In the genomic region with DNA sequence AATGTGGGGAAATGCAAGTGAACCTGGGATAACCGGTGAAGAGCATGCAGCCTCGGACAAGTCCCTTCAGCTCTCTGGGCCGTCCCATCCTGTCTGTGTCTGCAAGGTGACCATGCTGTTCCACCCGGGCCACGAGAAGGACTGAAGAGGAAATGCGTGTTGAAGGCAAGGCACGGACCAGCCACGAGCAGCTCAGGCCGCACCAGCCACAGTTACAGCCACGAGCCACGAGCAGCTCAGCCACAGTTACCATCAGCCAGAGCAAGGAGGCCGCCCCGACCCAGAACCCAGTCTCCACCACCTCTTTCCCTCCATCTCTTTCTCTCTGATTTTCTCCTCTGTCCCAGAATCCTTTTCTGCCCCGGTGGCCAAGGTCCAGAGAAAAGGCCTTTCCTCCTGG, we compare ENCODE assay signal across 18 cellular contexts. TPM values are rescaled to one million over a fixed set of nuclear protein-coding genes. Genes with fewer than 3 reads are reported as not detected.
DNase-seq lines count a peak whose midpoint lies in the region; ATAC-seq, FAIRE-seq and TF ChIP-seq lines count a peak whose summit lies in the region.
"Had no signal": no experiment of that assay in that cellular context is flagged by ENCODE, and none has a peak within 500 bp of the region (broad histone marks: within the 10 kb centered on the region; RNA-seq: fewer than 3 reads in every experiment).

No MANE protein-coding gene starts in this region.

- peaks cover 40% of the 10 kb centered on the region for H3K27me3 Mint-ChIP-seq in chondrocyte (ENCODE audit: low read depth)

- CTCF ChIA-PET in IMR-90 (lab: Yijun Ruan, JAX), result no interaction called here

- H3K27ac ChIP-seq in IMR-90 (ENCODE audit: insufficient read depth, low read length) (no peak overlapping the region), kidney (ENCODE audit: low read depth in 2 of 2, low read length in 2 of 2) (no peak overlapping the region), substantia nigra (ENCODE audit: low read depth, low read length, poor library complexity, severe bottlenecking) (no peak overlapping the region)
- H3K27ac ChIP-seq: GM23248 had no signal

- H3K4me1 ChIP-seq in IMR-90 (ENCODE audit: control insufficient read depth, insufficient read depth, low read length), result no peaks in the 10 kb centered on the region
- no peaks in the 10 kb centered on the region for H3K4me1 ChIP-seq in kidney (ENCODE audit: control insufficient read depth in 1 of 2, insufficient read depth in 1 of 2, low read depth in 1 of 2, low read length in 2 of 2)

- H3K9ac ChIP-seq in IMR-90 (ENCODE audit: low read depth, low read length), result no peak overlapping the region
- H3K9ac ChIP-seq in kidney (ENCODE audit: low read length in 2 of 2), result no peak overlapping the region
- H3K9ac ChIP-seq: GM23248 had no signal

- TF ChIP-seq POLR2A in IMR-90 (IDR thresholded peaks at IDR 0.05; ENCODE audit: low read depth, low read length), result no peak

- no peak overlapping the region for H2BK5ac ChIP-seq in IMR-90 (ENCODE audit: low read depth, low read length, poor library complexity, severe bottlenecking)

- no peak overlapping the region for H3K23ac ChIP-seq in IMR-90 (ENCODE audit: low read depth, low read length)

- H3K4ac ChIP-seq in IMR-90 (ENCODE audit: low read depth, low read length), result no peak overlapping the region

- DNase-seq in IMR-90 (no peak), chondrocyte (ENCODE audit: low spot score) (no peak), kidney (peak; percentile 59), GM19240 (ENCODE audit: insufficient read length, low spot score) (no peak), substantia nigra (lab: John Stamatoyannopoulos, UW) (no peak)
- DNase-seq: C1 segment of cervical spinal cord; Calu3; CD4-positive, alpha-beta memory T cell; COR-L47; DMS53; DND-41; GM23248; H9 had no signal

- H4K20me1 ChIP-seq in IMR-90 (ENCODE audit: insufficient read depth, low read length), result no peaks in the 10 kb centered on the region

- H2AK9ac ChIP-seq in IMR-90 (replicated peaks; ENCODE audit: low read depth, low read length, poor library complexity), result no peak overlapping the region

- H3K9me1 ChIP-seq in IMR-90 (ENCODE audit: insufficient read depth, low read length), result no peaks in the 10 kb centered on the region

- no peaks in the 10 kb centered on the region for H3K79me1 ChIP-seq in IMR-90 (ENCODE audit: low read depth in 1 of 2, low read length in 2 of 2)

- no peak overlapping the region for H3K56ac ChIP-seq in IMR-90 (ENCODE audit: extremely low read depth, insufficient read depth, low read length)

- no peaks in the 10 kb centered on the region for H3K4me1 Mint-ChIP-seq in chondrocyte (ENCODE audit: low read depth)

- H3K9me3 ChIP-seq in IMR-90 (ENCODE audit: control insufficient read depth, insufficient read depth, low read length) (peaks cover 3% of the 10 kb centered on the region), kidney (ENCODE audit: control insufficient read depth in 1 of 2, low read length in 2 of 2) (no peaks in the 10 kb centered on the region)

- H4K8ac ChIP-seq in IMR-90 (ENCODE audit: low read depth in 2 of 2, low read length in 2 of 2), result no peak overlapping the region

- no peak for FAIRE-seq in kidney (lab: Jason Lieb, UNC)
- FAIRE-seq: G401.6, GM12892 had no signal

- H2AFZ ChIP-seq in IMR-90 (replicated peaks; ENCODE audit: low read length, poor library complexity), result peak overlapping the region; percentile 27
- H2AFZ ChIP-seq: GM23248 had no signal

- peak overlapping the region; percentile 45 for H3K27ac Mint-ChIP-seq in chondrocyte (ENCODE audit: unreplicated experiment)
- H3K27ac Mint-ChIP-seq: CD4-positive, alpha-beta memory T cell; H9 had no signal

- H4K5ac ChIP-seq in IMR-90 (ENCODE audit: low read depth, low read length), result no peak overlapping the region

- no TSS peak for BruUV-seq in IMR-90 (replicated peaks; lab: Mats Ljungman, UMichigan)

- dilution Hi-C loops in IMR-90 (cut with HindIII; ENCODE audit: low sequenced_read_pairs, unreplicated experiment), result no loop called here

- WGBS in IMR-90 (ENCODE audit: extremely low coverage in 2 of 2, insufficient read length in 1 of 2), 2 experiments, result 47% methylated on average over 5 of the region's 14 CpGs; no CpG with 5 or more reads in 1 of the 2 experiments

- no peak overlapping the region for H3K14ac ChIP-seq in IMR-90 (replicated peaks; ENCODE audit: low read depth, low read length)

- intact Hi-C loops in IMR-90 (cut with micrococcal nuclease) (no loop called here), kidney (cut with DNase I) (no loop called here)

- peaks cover 5% of the 10 kb centered on the region; the same call in 1 of the 2 replicates for H3K27me3 ChIP-seq in IMR-90 (ENCODE audit: control insufficient read depth, insufficient read depth, low read length)

- H3K18ac ChIP-seq in IMR-90 (ENCODE audit: low read depth, low read length), result no peak overlapping the region

- no peak overlapping the region for H4K91ac ChIP-seq in IMR-90 (ENCODE audit: insufficient read depth, low read depth, low read length)

- H3K4me3 Mint-ChIP-seq in chondrocyte (ENCODE audit: unreplicated experiment), result no peak overlapping the region
- H3K4me3 Mint-ChIP-seq: CD4-positive, alpha-beta memory T cell; H9 had no signal

- no peaks in the 10 kb centered on the region for H3K36me3 ChIP-seq in IMR-90 (ENCODE audit: control insufficient read depth, insufficient read depth, low read length)
- no peaks in the 10 kb centered on the region for H3K36me3 ChIP-seq in kidney (ENCODE audit: control insufficient read depth in 1 of 2, insufficient read depth in 2 of 2, low read length in 2 of 2)

- no peak overlapping the region for H3K4me3 ChIP-seq in IMR-90 (ENCODE audit: insufficient read depth, low read depth, low read length)
- no peak overlapping the region for H3K4me3 ChIP-seq in kidney (ENCODE audit: low read length in 2 of 2)
- H3K4me3 ChIP-seq: GM23248 had no signal

- no peaks in the 10 kb centered on the region for H3K9me3 Mint-ChIP-seq in chondrocyte (ENCODE audit: low read depth)
- H3K9me3 Mint-ChIP-seq: CD4-positive, alpha-beta memory T cell had no signal

- H2BK120ac ChIP-seq in IMR-90 (ENCODE audit: low read depth, low read length), result no peak overlapping the region

- no peak for TF ChIP-seq RAD21 in IMR-90 (IDR thresholded peaks at IDR 0.05; ENCODE audit: low read length)

- no peak overlapping the region for H2BK20ac ChIP-seq in IMR-90 (ENCODE audit: low read depth, low read length)

- H3K36me3 Mint-ChIP-seq in chondrocyte (ENCODE audit: low read depth), result no peaks in the 10 kb centered on the region
- H3K36me3 Mint-ChIP-seq: CD4-positive, alpha-beta memory T cell had no signal

- no peak for TF ChIP-seq CTCF in IMR-90 (conservative IDR thresholded peaks at IDR 0.05; ENCODE audit: low read depth, low read length)
- TF ChIP-seq CTCF in chondrocyte (IDR thresholded peaks at IDR 0.05), result no peak
- TF ChIP-seq CTCF in kidney (IDR thresholded peaks at IDR 0.05; ENCODE audit: borderline replicate concordance, extremely low read depth, insufficient read depth), result no peak

- ATAC-seq in IMR-90 (ENCODE audit: low read depth), result no peak
- no peak for ATAC-seq in HG03196 (IDR thresholded peaks at IDR 0.05; ENCODE audit: unreplicated experiment)
- ATAC-seq: HCT116 had no signal

- H3K4me2 ChIP-seq in IMR-90 (ENCODE audit: low read depth, low read length), result no peak overlapping the region

- H2AK5ac ChIP-seq in IMR-90 (ENCODE audit: low read depth, low read length), result no peak overlapping the region

- POLR2A ChIA-PET in IMR-90 (lab: Charles Lee; ENCODE audit: unreplicated experiment), result no interaction called here

- no peak overlapping the region for H2BK15ac ChIP-seq in IMR-90 (ENCODE audit: low read depth, low read length)

- in situ Hi-C loops in IMR-90 (cut with MboI; ENCODE audit: low sequenced_read_pairs), result no loop called here

TF ChIP-seq in IMR-90, 13 proteins besides CTCF, POLR2A, EP300 and RAD21:
- TF ChIP-seq RCOR1 (IDR thresholded peaks at IDR 0.05; ENCODE audit: insufficient replicate concordance, low read length) (no peak), BHLHE40 (IDR thresholded peaks at IDR 0.05; ENCODE audit: low read depth, low read length) (no peak), CHD1 (IDR thresholded peaks at IDR 0.05; ENCODE audit: low read depth, low read length) (no peak), RFX5 (IDR thresholded peaks at IDR 0.05; ENCODE audit: low read depth, low read length) (no peak), SMC3 (IDR thresholded peaks at IDR 0.05; ENCODE audit: low read depth, low read length) (no peak), MXI1 (IDR thresholded peaks at IDR 0.05; ENCODE audit: borderline replicate concordance, low read depth, low read length) (no peak), MAZ (IDR thresholded peaks at IDR 0.05; ENCODE audit: borderline replicate concordance, low read depth, low read length) (no peak), CEBPB (IDR thresholded peaks at IDR 0.05; ENCODE audit: low read depth, low read length) (no peak), NFE2L2 (IDR thresholded peaks at IDR 0.05; ENCODE audit: low read depth, low read length) (no peak), ELK1 (IDR thresholded peaks at IDR 0.05; ENCODE audit: borderline replicate concordance, low read depth, low read length) (no peak)

RNA-seq across cellular contexts. Expression of gene GALNT9, which starts 18.8 kb away (rescaled TPM):
- total RNA-seq in IMR-90 (2012; rRNA removed) (under 0.01 TPM in 1 of 2 replicates, not detected in the other), chondrocyte (0.15 to 0.29 TPM in 2 of 3 replicates, not detected in the other), kidney (20.7 TPM)
- polyA plus RNA-seq in IMR-90 (2012; rRNA removed) (0.12 and 0.14 TPM in 2 replicates), kidney (ENCODE audit: insufficient read depth, low read depth, low replicate concordance) (4.8 TPM)
- polyA plus RNA-seq in IMR-90 (2012; cell fraction: cytosol; rRNA removed), result 0.19 TPM in 1 of 2 replicates, not detected in the other
- 0.33 and 0.50 TPM in 2 replicates for polyA plus RNA-seq in IMR-90 (2012; cell fraction: nucleus; rRNA removed; ENCODE audit: low replicate concordance)
- total RNA-seq: CD4-positive, alpha-beta memory T cell had no signal
- polyA plus RNA-seq: BJ had no signal

Comparison
In these comparisons a context has a peak if more than half of its experiments do, and no peak if none do; other contexts are left out.
1. RNA of gene GALNT9, which starts 18.8 kb away (total RNA-seq): 20.7 TPM in kidney (single experiment); 0.15 to 0.29 TPM in chondrocyte and under 0.01 TPM in IMR-90; every median in the first group is over 10 times any median in the second.